17 cellular contexts compared by ENCODE assay signal in genomic region chr21:36902793-36903192, GRCh38.
DNase-seq lines count a peak whose midpoint lies in the region; ATAC-seq and TF ChIP-seq lines count a peak whose summit lies in the region.
"Had no signal": no experiment of that assay in that cellular context is flagged by ENCODE, and none has a peak within 500 bp of the region (broad histone marks: within the 10 kb centered on the region; RNA-seq: fewer than 3 reads in every experiment).

No MANE protein-coding gene starts in this region.

- no peaks in the 10 kb centered on the region for H3K36me3 ChIP-seq in right atrium auricular region
- H3K36me3 ChIP-seq in left ventricle myocardium inferior, result no peaks in the 10 kb centered on the region
- peaks cover 9% of the 10 kb centered on the region for H3K36me3 ChIP-seq in PC-3 (ENCODE audit: low read depth, low read length)
- H3K36me3 ChIP-seq: colonic mucosa, MG63, uterus had no signal

- ATAC-seq in PC-3 (peak; percentile 22; the same call in 1 of the 2 replicates), HG03442 (IDR thresholded peaks at IDR 0.05; ENCODE audit: unreplicated experiment) (no peak), HG02763 (IDR thresholded peaks at IDR 0.05; ENCODE audit: unreplicated experiment) (no peak)
- ATAC-seq: activated CD8-positive, alpha-beta T cell treated with anti-CD3 and anti-CD28 coated beads for 36 hours; gastroesophageal sphincter had no signal

- TF ChIP-seq CTCF in right atrium auricular region (IDR thresholded peaks at IDR 0.05) (no peak), left ventricle myocardium inferior (IDR thresholded peaks at IDR 0.05; ENCODE audit: borderline replicate concordance) (no peak), PC-3 (conservative IDR thresholded peaks at IDR 0.05; ENCODE audit: low read depth, low read length) (no peak), epithelial cell of esophagus (IDR thresholded peaks at IDR 0.05; ENCODE audit: insufficient read depth, low read depth, low read length, missing control alignments) (no peak)

- no peak overlapping the region for H3K27ac ChIP-seq in right atrium auricular region
- H3K27ac ChIP-seq in left ventricle myocardium inferior (replicated peaks), result no peak overlapping the region
- H3K27ac ChIP-seq in PC-3 (ENCODE audit: low read length), result no peak overlapping the region
- H3K27ac ChIP-seq: colonic mucosa, gastroesophageal sphincter, uterus had no signal

- POLR2A ChIA-PET in PC-3 (lab: Charles Lee; ENCODE audit: unreplicated experiment), result no interaction called here

- no peaks in the 10 kb centered on the region for H3K27me3 ChIP-seq in right atrium auricular region
- H3K27me3 ChIP-seq in left ventricle myocardium inferior (ENCODE audit: low read depth), result no peaks in the 10 kb centered on the region
- H3K27me3 ChIP-seq in PC-3 (ENCODE audit: low read length), result no peaks in the 10 kb centered on the region
- H3K27me3 ChIP-seq: colonic mucosa, gastroesophageal sphincter, MG63, uterus had no signal

- H3K79me2 ChIP-seq in PC-3 (ENCODE audit: low read length), result peaks cover 23% of the 10 kb centered on the region

- H3K4me1 ChIP-seq in right atrium auricular region (no peaks in the 10 kb centered on the region), left ventricle myocardium inferior (no peaks in the 10 kb centered on the region), PC-3 (ENCODE audit: insufficient read depth, low read length) (0 out of 2 replicates have a peak, but pooled peaks cover under 1% of the 10 kb centered on the region)
- H3K4me1 ChIP-seq: colonic mucosa, gastroesophageal sphincter, uterus had no signal

- H3K4me3 ChIP-seq in right atrium auricular region (no peak overlapping the region), left ventricle myocardium inferior (no peak overlapping the region), PC-3 (ENCODE audit: low read length) (no peak overlapping the region), epithelial cell of esophagus (ENCODE audit: low read length) (no peak overlapping the region)
- H3K4me3 ChIP-seq: colonic mucosa, gastroesophageal sphincter, MG63, uterus had no signal

- H3K9ac ChIP-seq in PC-3 (ENCODE audit: low read length), result no peak overlapping the region

- no peaks in the 10 kb centered on the region for H3K9me2 ChIP-seq in PC-3 (replicated peaks; ENCODE audit: low read length)

- intact Hi-C loops in left ventricle myocardium inferior (cut with micrococcal nuclease) (no loop called here), PC-3 (cut with micrococcal nuclease) (no loop called here)

- BruUV-seq in PC-3 (replicated peaks; lab: Mats Ljungman, UMichigan), result no TSS peak

- no peaks in the 10 kb centered on the region for H4K20me1 ChIP-seq in PC-3 (ENCODE audit: low read length)

- no peak overlapping the region for H2AFZ ChIP-seq in PC-3 (ENCODE audit: low read length)

- CTCF ChIA-PET in PC-3 (lab: Charles Lee), result interaction anchor here (0.6 kb wide), 1 partner anchor 28 kb away, joined by 3 read pairs; no protein-coding TSS in a partner anchor

- no peak overlapping the region for H3K4me2 ChIP-seq in PC-3 (ENCODE audit: low read length)

- no peaks in the 10 kb centered on the region for H3F3A ChIP-seq in PC-3 (ENCODE audit: low read length, unreplicated experiment)

- no peaks in the 10 kb centered on the region for H3K9me3 ChIP-seq in right atrium auricular region
- H3K9me3 ChIP-seq in left ventricle myocardium inferior (replicated peaks), result no peaks in the 10 kb centered on the region
- no peaks in the 10 kb centered on the region for H3K9me3 ChIP-seq in PC-3 (ENCODE audit: low read length)
- H3K9me3 ChIP-seq: colonic mucosa, gastroesophageal sphincter, MG63, uterus had no signal

- DNase-seq in right atrium auricular region (ENCODE audit: low spot score) (peak; percentile 23), left ventricle myocardium inferior (no peak), PC-3 (no peak), epithelial cell of esophagus (ENCODE audit: low read depth) (peak; percentile 9), SHP77 (lab: John Stamatoyannopoulos, UW) (no peak), germinal center (ENCODE audit: low spot score) (no peak)
- DNase-seq: activated CD8-positive, alpha-beta T cell treated with anti-CD3 and anti-CD28 coated beads for 36 hours; amniotic stem cell; colonic mucosa; MG63; NCI-H2029; NCI-H524; retina; uterus had no signal

Comparison
In these comparisons a context has a peak if more than half of its experiments do, and no peak if none do; other contexts are left out.
1. DNase-seq: peak in right atrium auricular region (single experiment) and epithelial cell of esophagus (single experiment); none in left ventricle myocardium inferior (single experiment), PC-3 (single experiment), SHP77 (0 of 2) and germinal center (single experiment).